Comparison of ENCODE assay signal across 1 cellular context in the genomic region with DNA sequence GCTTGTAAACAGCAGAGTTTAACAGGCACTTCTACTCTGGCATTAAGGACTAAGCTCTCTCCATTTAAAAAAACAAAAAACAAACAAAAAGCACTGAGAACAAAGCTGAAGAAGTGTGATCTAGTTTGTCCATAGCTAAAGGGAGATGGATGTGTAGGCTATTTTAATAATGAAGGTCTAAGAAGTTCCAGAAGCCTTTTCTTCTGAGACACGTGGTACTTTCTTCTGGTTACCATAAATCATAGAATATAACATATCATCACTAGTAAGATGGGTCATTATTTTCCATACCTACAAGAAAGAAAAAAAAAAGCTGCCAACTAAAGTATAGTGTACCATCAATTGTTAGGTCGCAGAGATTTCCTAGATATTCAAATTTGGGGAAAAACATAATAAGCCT.
TF ChIP-seq lines count a peak whose summit lies in the region.

No MANE protein-coding gene starts in this region.

TF ChIP-seq in HepG2, 621 proteins besides CTCF, POLR2A, EP300 and RAD21:
- TF ChIP-seq MIXL1 (CRISPR knock-in tag; IDR thresholded peaks at IDR 0.05) = no peak
- TF ChIP-seq MAFK (conservative IDR thresholded peaks at IDR 0.05 in 1 of 2, IDR thresholded peaks at IDR 0.05 in 1 of 2; ENCODE audit: low read length in 2 of 2) = no peak
- TF ChIP-seq TGIF2 (CRISPR knock-in tag; IDR thresholded peaks at IDR 0.05) = no peak
- TF ChIP-seq, protein P1, sequence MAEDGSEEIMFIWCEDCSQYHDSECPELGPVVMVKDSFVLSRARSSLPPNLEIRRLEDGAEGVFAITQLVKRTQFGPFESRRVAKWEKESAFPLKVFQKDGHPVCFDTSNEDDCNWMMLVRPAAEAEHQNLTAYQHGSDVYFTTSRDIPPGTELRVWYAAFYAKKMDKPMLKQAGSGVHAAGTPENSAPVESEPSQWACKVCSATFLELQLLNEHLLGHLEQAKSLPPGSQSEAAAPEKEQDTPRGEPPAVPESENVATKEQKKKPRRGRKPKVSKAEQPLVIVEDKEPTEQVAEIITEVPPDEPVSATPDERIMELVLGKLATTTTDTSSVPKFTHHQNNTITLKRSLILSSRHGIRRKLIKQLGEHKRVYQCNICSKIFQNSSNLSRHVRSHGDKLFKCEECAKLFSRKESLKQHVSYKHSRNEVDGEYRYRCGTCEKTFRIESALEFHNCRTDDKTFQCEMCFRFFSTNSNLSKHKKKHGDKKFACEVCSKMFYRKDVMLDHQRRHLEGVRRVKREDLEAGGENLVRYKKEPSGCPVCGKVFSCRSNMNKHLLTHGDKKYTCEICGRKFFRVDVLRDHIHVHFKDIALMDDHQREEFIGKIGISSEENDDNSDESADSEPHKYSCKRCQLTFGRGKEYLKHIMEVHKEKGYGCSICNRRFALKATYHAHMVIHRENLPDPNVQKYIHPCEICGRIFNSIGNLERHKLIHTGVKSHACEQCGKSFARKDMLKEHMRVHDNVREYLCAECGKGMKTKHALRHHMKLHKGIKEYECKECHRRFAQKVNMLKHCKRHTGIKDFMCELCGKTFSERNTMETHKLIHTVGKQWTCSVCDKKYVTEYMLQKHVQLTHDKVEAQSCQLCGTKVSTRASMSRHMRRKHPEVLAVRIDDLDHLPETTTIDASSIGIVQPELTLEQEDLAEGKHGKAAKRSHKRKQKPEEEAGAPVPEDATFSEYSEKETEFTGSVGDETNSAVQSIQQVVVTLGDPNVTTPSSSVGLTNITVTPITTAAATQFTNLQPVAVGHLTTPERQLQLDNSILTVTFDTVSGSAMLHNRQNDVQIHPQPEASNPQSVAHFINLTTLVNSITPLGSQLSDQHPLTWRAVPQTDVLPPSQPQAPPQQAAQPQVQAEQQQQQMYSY (CRISPR knock-in tag; IDR thresholded peaks at IDR 0.05) = no peak
- TF ChIP-seq GATAD2A (CRISPR knock-in tag; IDR thresholded peaks at IDR 0.05) = no peak
- no peak for TF ChIP-seq SMAD3 (CRISPR knock-in tag; IDR thresholded peaks at IDR 0.05)
- TF ChIP-seq KDM5B (CRISPR knock-in tag; IDR thresholded peaks at IDR 0.05; ENCODE audit: borderline replicate concordance) = no peak
- TF ChIP-seq ZNF160 (CRISPR knock-in tag; IDR thresholded peaks at IDR 0.05) = no peak
